ENCODE assay signal across 11 cellular contexts in genomic region chr9:36149197-36149596, GRCh38. TPM values are rescaled to one million over a fixed set of nuclear protein-coding genes. Genes with fewer than 3 reads are reported as not detected.
DNase-seq lines count a peak whose midpoint lies in the region; ATAC-seq, FAIRE-seq and TF ChIP-seq lines count a peak whose summit lies in the region.
"Had no signal": no experiment of that assay in that cellular context is flagged by ENCODE, and none has a peak within 500 bp of the region (broad histone marks: within the 10 kb centered on the region; RNA-seq: fewer than 3 reads in every experiment).

No MANE protein-coding gene starts in this region.

- H3K36me3 ChIP-seq in astrocyte (ENCODE audit: insufficient read depth, low read length): no peaks in the 10 kb centered on the region

- TF ChIP-seq CTCF in HFFc6 (IDR thresholded peaks at IDR 0.05): no peak
- TF ChIP-seq CTCF in astrocyte (IDR thresholded peaks at IDR 0.05; ENCODE audit: insufficient read depth, low read depth, low read length): no peak

- peak overlapping the region; percentile 82 for H3K4me2 ChIP-seq in astrocyte (ENCODE audit: low read length)

- FAIRE-seq in astrocyte (lab: Jason Lieb, UNC): no peak
- FAIRE-seq: H1 had no signal

- H3K9me3 ChIP-seq in astrocyte (ENCODE audit: insufficient read depth, low read depth, low read length): no peaks in the 10 kb centered on the region

- H3K27me3 ChIP-seq in astrocyte (ENCODE audit: insufficient read depth, low read length): no peaks in the 10 kb centered on the region
- H3K27me3 ChIP-seq: foreskin keratinocyte had no signal

- peaks cover 24% of the 10 kb centered on the region for H3K36me3 Mint-ChIP-seq in HFFc6 (ENCODE audit: low read depth)
- H3K36me3 Mint-ChIP-seq in astrocyte (ENCODE audit: low read depth, unreplicated experiment): peaks cover 39% of the 10 kb centered on the region
- H3K36me3 Mint-ChIP-seq in stimulated activated effector memory CD8-positive, alpha-beta T cell treated with anti-CD3 and anti-CD28 coated beads, Interleukin-12 subunit alpha, Interleukin-12 subunit beta, amount 100 ng/mL, for 72 hours: peaks cover 22% of the 10 kb centered on the region

- peaks cover 43% of the 10 kb centered on the region for H3K4me1 ChIP-seq in astrocyte (ENCODE audit: insufficient read depth, low read length)
- H3K4me1 ChIP-seq: foreskin keratinocyte had no signal

- H3K4me1 Mint-ChIP-seq in HFFc6 (ENCODE audit: low read depth) (peaks cover 68% of the 10 kb centered on the region), astrocyte (ENCODE audit: low read depth, unreplicated experiment) (peaks cover 55% of the 10 kb centered on the region)
- peaks cover 87% of the 10 kb centered on the region for H3K4me1 Mint-ChIP-seq in stimulated activated effector memory CD8-positive, alpha-beta T cell treated with anti-CD3 and anti-CD28 coated beads, Interleukin-12 subunit alpha, Interleukin-12 subunit beta, amount 100 ng/mL, for 72 hours

- H3K27me3 Mint-ChIP-seq in HFFc6 (ENCODE audit: insufficient read depth) (peaks cover 2% of the 10 kb centered on the region; the same call in 1 of the 2 replicates), astrocyte (ENCODE audit: low read depth, unreplicated experiment) (no peaks in the 10 kb centered on the region)

- peak overlapping the region; percentile 68 for H3K9ac ChIP-seq in astrocyte (ENCODE audit: low read length)

- DNase-seq in HFFc6: peak; percentile 43
- peak; percentile 86 for DNase-seq in astrocyte (ENCODE audit: low read depth)
- peak; percentile 78 for DNase-seq in hepatic stellate cell (ENCODE audit: low spot score)
- DNase-seq in stimulated activated effector memory CD8-positive, alpha-beta T cell treated with anti-CD3 and anti-CD28 coated beads, Interleukin-12 subunit alpha, Interleukin-12 subunit beta, amount 100 ng/mL, for 72 hours (ENCODE audit: low spot score in 2 of 2): no peak
- DNase-seq in SW480 (ENCODE audit: low spot score): no peak
- DNase-seq: Karpas-422 had no signal

- H3K27ac ChIP-seq in astrocyte (ENCODE audit: low read depth, low read length): peak overlapping the region; percentile 92
- H3K27ac ChIP-seq: foreskin keratinocyte had no signal

- H3K4me3 ChIP-seq in astrocyte (ENCODE audit: insufficient read depth, low read depth, low read length): peak overlapping the region; percentile 43

- H3K4me3 Mint-ChIP-seq in HFFc6 (peak overlapping the region; percentile 67), astrocyte (ENCODE audit: unreplicated experiment) (peak overlapping the region; percentile 20)
- peak overlapping the region; percentile 39 for H3K4me3 Mint-ChIP-seq in stimulated activated effector memory CD8-positive, alpha-beta T cell treated with anti-CD3 and anti-CD28 coated beads, Interleukin-12 subunit alpha, Interleukin-12 subunit beta, amount 100 ng/mL, for 72 hours

- H4K20me1 ChIP-seq in astrocyte (ENCODE audit: insufficient read depth, low read length): peaks cover 23% of the 10 kb centered on the region

- H3K79me2 ChIP-seq in astrocyte (ENCODE audit: insufficient read depth, low read length): peaks cover 14% of the 10 kb centered on the region

- no peak for ATAC-seq in stimulated activated effector memory CD8-positive, alpha-beta T cell treated with anti-CD3 and anti-CD28 coated beads, Interleukin-12 subunit alpha, Interleukin-12 subunit beta, amount 100 ng/mL, for 72 hours
- ATAC-seq in HG02678 (IDR thresholded peaks at IDR 0.05; ENCODE audit: unreplicated experiment) (no peak), GM18909 (IDR thresholded peaks at IDR 0.05; ENCODE audit: poor library complexity, unreplicated experiment) (no peak), HG03139 (IDR thresholded peaks at IDR 0.05; ENCODE audit: unreplicated experiment) (no peak)
- ATAC-seq: foreskin keratinocyte had no signal

- H3K27ac Mint-ChIP-seq in HFFc6 (peak overlapping the region; percentile 76), astrocyte (ENCODE audit: unreplicated experiment) (peak overlapping the region; percentile 93)
- no peak overlapping the region for H3K27ac Mint-ChIP-seq in stimulated activated effector memory CD8-positive, alpha-beta T cell treated with anti-CD3 and anti-CD28 coated beads, Interleukin-12 subunit alpha, Interleukin-12 subunit beta, amount 100 ng/mL, for 72 hours

- H3K9me3 Mint-ChIP-seq in HFFc6 (peaks cover 8% of the 10 kb centered on the region), astrocyte (ENCODE audit: unreplicated experiment) (peaks cover 13% of the 10 kb centered on the region)
- peaks cover 4% of the 10 kb centered on the region for H3K9me3 Mint-ChIP-seq in stimulated activated effector memory CD8-positive, alpha-beta T cell treated with anti-CD3 and anti-CD28 coated beads, Interleukin-12 subunit alpha, Interleukin-12 subunit beta, amount 100 ng/mL, for 72 hours

- H2AFZ ChIP-seq in astrocyte (ENCODE audit: low read depth, low read length): no peak overlapping the region

RNA-seq across cellular contexts. Expression of gene GLIPR2, which starts 12.7 kb away (rescaled TPM):
- 10 to 100 TPM; 18.1 to 24.7 (median 23.4) TPM for total RNA-seq in HFFc6 (2021; fragmentation: NEBNext Ultra II Directional; extraction: Animal tissue kit (Norgen Biotek cat#: 25700))
- 150 and 157 TPM in 2 replicates for total RNA-seq in astrocyte

RNA-seq across cellular contexts. Expression of gene CCIN, which starts 20.0 kb away (rescaled TPM):
- total RNA-seq in HFFc6 (2021; fragmentation: NEBNext Ultra II Directional; extraction: Animal tissue kit (Norgen Biotek cat#: 25700)): 1 to 10 TPM in 1 of 6 experiments, under 1 TPM in 5; 0.59 to 2.5 (median 0.73) TPM
- 1.1 and 1.9 TPM in 2 replicates for total RNA-seq in astrocyte
- total RNA-seq: foreskin keratinocyte had no signal

RNA-seq across cellular contexts. Expression of gene CLTA, which starts 41.5 kb away (rescaled TPM):
- total RNA-seq in HFFc6 (2021; fragmentation: NEBNext Ultra II Directional; extraction: Animal tissue kit (Norgen Biotek cat#: 25700)): 100 to 1,000 TPM; 247 to 272 (median 259) TPM
- 386 and 424 TPM in 2 replicates for total RNA-seq in astrocyte

Comparison
In these comparisons a context has a peak if more than half of its experiments do, and no peak if none do; other contexts are left out.
1. DNase-seq: peak in HFFc6 (single experiment), astrocyte (single experiment) and hepatic stellate cell (single experiment); none in stimulated activated effector memory CD8-positive, alpha-beta T cell treated with anti-CD3 and anti-CD28 coated beads, Interleukin-12 subunit alpha, Interleukin-12 subunit beta, amount 100 ng/mL, for 72 hours (0 of 2) and SW480 (single experiment).
2. Peak in every context shown above with its lines, with median percentiles within 50 percentile points of each other: H3K4me3 Mint-ChIP-seq.